Comparison of ENCODE assay signal across 10 cellular contexts in genomic region chrX:111098874-111099273, GRCh38. TPM values are rescaled to one million over a fixed set of nuclear protein-coding genes. Genes with fewer than 3 reads are reported as not detected.
A peak's percentile ranks its signal among the peaks of the same experiment; 100 is the strongest.
DNase-seq lines count a peak whose midpoint lies in the region; ATAC-seq and TF ChIP-seq lines count a peak whose summit lies in the region.
"Had no signal": no experiment of that assay in that cellular context is flagged by ENCODE, and none has a peak within 500 bp of the region (broad histone marks: within the 10 kb centered on the region; RNA-seq: fewer than 3 reads in every experiment).

No MANE protein-coding gene starts in this region.

- no peaks in the 10 kb centered on the region for H3K4me1 ChIP-seq in prostate gland (replicated peaks)
- H3K4me1 ChIP-seq: BLaER1 treated with 17β-estradiol and CSF1 and Interleukin-3, amounts not matched to agents 10 nM and 100 nM had no signal

- H3K27me3 ChIP-seq in prostate gland (replicated peaks; ENCODE audit: insufficient read depth), result no peaks in the 10 kb centered on the region

- no peaks in the 10 kb centered on the region for H3K36me3 ChIP-seq in prostate gland
- H3K36me3 ChIP-seq: BLaER1 treated with 17β-estradiol and CSF1 and Interleukin-3, amounts not matched to agents 10 nM and 100 nM had no signal

- DNase-seq in NCI-H146 (lab: John Stamatoyannopoulos, UW) (peak; percentile 40), NCI-H146 treated with DMSO at 0.1 percent for 48 hours (lab: John Stamatoyannopoulos, UW; ENCODE audit: unreplicated experiment) (no peak), NCI-H82 treated with DMSO at 0.1 percent for 48 hours (lab: John Stamatoyannopoulos, UW; ENCODE audit: unreplicated experiment) (peak; percentile 7), fibroblast of villous mesenchyme (ENCODE audit: low read depth) (peak; percentile 12), prostate gland (ENCODE audit: low spot score) (no peak), amniotic stem cell (lab: John Stamatoyannopoulos, UW) (no peak)
- peak; percentile 80 to 82 for DNase-seq in activated T-cell treated with anti-CD3 and anti-CD28 coated beads, Interleukin-2, amount 50 U/mL, for 48 hours

- intact Hi-C loops in prostate gland (cut with DNase I), result loop anchor here (5.0 to 10.0 kb wide), 3 partner anchors 154 to 644 kb away; no protein-coding TSS in a partner anchor

- peak; percentile 68 for ATAC-seq in HG02642 (IDR thresholded peaks at IDR 0.05; ENCODE audit: poor library complexity, unreplicated experiment)

- no peak overlapping the region for H3K4me3 ChIP-seq in fibroblast of villous mesenchyme (ENCODE audit: low read depth, low read length)
- H3K4me3 ChIP-seq in prostate gland, result no peak overlapping the region
- H3K4me3 ChIP-seq: BLaER1 treated with 17β-estradiol and CSF1 and Interleukin-3, amounts not matched to agents 10 nM and 100 nM had no signal

- no peak overlapping the region for H3K27ac ChIP-seq in prostate gland
- H3K27ac ChIP-seq: BLaER1 treated with 17β-estradiol and CSF1 and Interleukin-3, amounts not matched to agents 10 nM and 100 nM had no signal

- H3K9me3 ChIP-seq in prostate gland, result no peaks in the 10 kb centered on the region

- peak; percentile 56 for TF ChIP-seq CTCF in fibroblast of villous mesenchyme (IDR thresholded peaks at IDR 0.05; ENCODE audit: insufficient read depth, low read depth, low read length)
- TF ChIP-seq CTCF in prostate gland (IDR thresholded peaks at IDR 0.05), result peak; percentile 20 to 41 (median 36)

- no peak for TF ChIP-seq POLR2A in prostate gland (IDR thresholded peaks at IDR 0.05)

- 33% methylated on average over 19 of the region's 22 CpGs for WGBS in prostate gland

RNA-seq across cellular contexts. Expression of gene PAK3, which starts 2.9 kb away (rescaled TPM):
- total RNA-seq in fibroblast of villous mesenchyme (0.97 and 2.2 TPM in 2 replicates), prostate gland (10 to 100 TPM in 1 of 2 donors, 1 to 10 TPM in 1; 6.7 to 12.5 TPM)
- total RNA-seq: myocyte had no signal

Comparison
In these comparisons a context has a peak if more than half of its experiments do, and no peak if none do; other contexts are left out.
1. DNase-seq: peak in NCI-H146 (single experiment), NCI-H82 treated with DMSO at 0.1 percent for 48 hours (single experiment), activated T-cell treated with anti-CD3 and anti-CD28 coated beads, Interleukin-2, amount 50 U/mL, for 48 hours (2 of 2) and fibroblast of villous mesenchyme (single experiment); none in NCI-H146 treated with DMSO at 0.1 percent for 48 hours (single experiment), prostate gland (single experiment) and amniotic stem cell (single experiment).